In genomic region chr7:55156919-55157318, GRCh38 we compare ENCODE assay signal across 23 cellular contexts.
DNase-seq lines count a peak whose midpoint lies in the region; TF ChIP-seq lines count a peak whose summit lies in the region.
"Had no signal": no experiment of that assay in that cellular context is flagged by ENCODE, and none has a peak within 500 bp of the region (broad histone marks: within the 10 kb centered on the region; RNA-seq: fewer than 3 reads in every experiment).

No MANE protein-coding gene starts in this region.

- H3K27ac Mint-ChIP-seq in chondrocyte (ENCODE audit: unreplicated experiment), result peak overlapping the region; percentile 85
- H3K27ac Mint-ChIP-seq: activated naive CD8-positive, alpha-beta T cell treated with anti-CD3 and anti-CD28 coated beads, Interleukin-2, amount 10 ng/mL, durations not matched to agents 7 days and 5 days; activated T-helper 1 cell treated with anti-CD3 and anti-CD28 coated beads, Interleukin-12 subunit alpha, Interleukin-12 subunit beta, Interleukin-2, Interleukin-4 antibody, amounts not matched to agents 30 ng/mL and 10 ng/mL and 1 ng/mL, durations not matched to agents 14 hours and 24 hours and 36 hours; CD4-positive, alpha-beta T cell; IgD-negative memory B cell; immature natural killer cell; memory B cell; naive thymus-derived CD8-positive, alpha-beta T cell; T-helper 2 cell treated with Interferon-gamma antibody and Interleukin-4, amounts not matched to agents 5 μg/mL and 100 μg/mL, for 36 hours had no signal

- H3K36me3 Mint-ChIP-seq in chondrocyte (ENCODE audit: low read depth), result peaks cover 13% of the 10 kb centered on the region
- H3K36me3 Mint-ChIP-seq: activated naive CD8-positive, alpha-beta T cell treated with anti-CD3 and anti-CD28 coated beads, Interleukin-2, amount 10 ng/mL, durations not matched to agents 7 days and 5 days; IgD-negative memory B cell; immature natural killer cell; memory B cell; naive thymus-derived CD8-positive, alpha-beta T cell had no signal

- peaks cover 7% of the 10 kb centered on the region for H4K20me1 ChIP-seq in smooth muscle cell (ENCODE audit: low read depth)

- H3F3A ChIP-seq in smooth muscle cell (ENCODE audit: low read depth), result peaks cover 29% of the 10 kb centered on the region

- peaks cover 34% of the 10 kb centered on the region for H3K4me1 ChIP-seq in HUES6 (ENCODE audit: control insufficient read depth, insufficient read depth, low read length)
- H3K4me1 ChIP-seq in smooth muscle cell (ENCODE audit: low read depth), result peaks cover 8% of the 10 kb centered on the region
- H3K4me1 ChIP-seq: transverse colon had no signal

- TF ChIP-seq CTCF in chondrocyte (IDR thresholded peaks at IDR 0.05) (peak; percentile 19), smooth muscle cell (IDR thresholded peaks at IDR 0.05; ENCODE audit: borderline replicate concordance, insufficient read depth, poor library complexity, severe bottlenecking) (no peak), foreskin fibroblast (IDR thresholded peaks at IDR 0.05; ENCODE audit: low read depth, low read length) (no peak)

- H3K4me3 ChIP-seq in HUES6 (ENCODE audit: low read depth, low read length) (peak overlapping the region; percentile 31; the same call in 1 of the 2 replicates), smooth muscle cell (no peak overlapping the region), foreskin fibroblast (ENCODE audit: low read depth in 1 of 2, low read length in 2 of 2) (no peak overlapping the region)
- H3K4me3 ChIP-seq: transverse colon had no signal

- H3K4me2 ChIP-seq in smooth muscle cell, result peak overlapping the region; percentile 78

- H3K9me3 Mint-ChIP-seq in chondrocyte (ENCODE audit: low read depth), result no peaks in the 10 kb centered on the region
- H3K9me3 Mint-ChIP-seq: activated naive CD8-positive, alpha-beta T cell treated with anti-CD3 and anti-CD28 coated beads, Interleukin-2, amount 10 ng/mL, durations not matched to agents 7 days and 5 days; activated T-helper 1 cell treated with anti-CD3 and anti-CD28 coated beads, Interleukin-12 subunit alpha, Interleukin-12 subunit beta, Interleukin-2, Interleukin-4 antibody, amounts not matched to agents 30 ng/mL and 10 ng/mL and 1 ng/mL, durations not matched to agents 14 hours and 24 hours and 36 hours; CD4-positive, alpha-beta T cell; IgD-negative memory B cell; immature natural killer cell; memory B cell; naive thymus-derived CD8-positive, alpha-beta T cell; T-helper 2 cell treated with Interferon-gamma antibody and Interleukin-4, amounts not matched to agents 5 μg/mL and 100 μg/mL, for 36 hours had no signal

- H3K4me3 Mint-ChIP-seq in chondrocyte (ENCODE audit: unreplicated experiment), result peak overlapping the region; percentile 41
- H3K4me3 Mint-ChIP-seq: activated naive CD8-positive, alpha-beta T cell treated with anti-CD3 and anti-CD28 coated beads, Interleukin-2, amount 10 ng/mL, durations not matched to agents 7 days and 5 days; activated T-helper 1 cell treated with anti-CD3 and anti-CD28 coated beads, Interleukin-12 subunit alpha, Interleukin-12 subunit beta, Interleukin-2, Interleukin-4 antibody, amounts not matched to agents 30 ng/mL and 10 ng/mL and 1 ng/mL, durations not matched to agents 14 hours and 24 hours and 36 hours; CD4-positive, alpha-beta T cell; IgD-negative memory B cell; memory B cell; naive thymus-derived CD8-positive, alpha-beta T cell; T-helper 2 cell treated with Interferon-gamma antibody and Interleukin-4, amounts not matched to agents 5 μg/mL and 100 μg/mL, for 36 hours had no signal

- H3K9ac ChIP-seq in HUES6 (ENCODE audit: low read length) (peak overlapping the region; percentile 26), smooth muscle cell (ENCODE audit: low read depth) (peak overlapping the region; percentile 45)

- H3K9me3 ChIP-seq in HUES6 (ENCODE audit: control insufficient read depth, insufficient read depth, low read depth, low read length) (no peaks in the 10 kb centered on the region), smooth muscle cell (replicated peaks; ENCODE audit: low read depth) (no peaks in the 10 kb centered on the region)
- H3K9me3 ChIP-seq: transverse colon had no signal

- no peaks in the 10 kb centered on the region for H3K36me3 ChIP-seq in HUES6 (ENCODE audit: control insufficient read depth, insufficient read depth, low read length)
- H3K36me3 ChIP-seq in smooth muscle cell (ENCODE audit: low read depth), result no peaks in the 10 kb centered on the region

- H3K27ac ChIP-seq in HUES6 (ENCODE audit: low read depth, low read length) (no peak overlapping the region), smooth muscle cell (ENCODE audit: low read depth) (peak overlapping the region; percentile 89)
- H3K27ac ChIP-seq: transverse colon had no signal

- peaks cover 44% of the 10 kb centered on the region for H3K4me1 Mint-ChIP-seq in chondrocyte (ENCODE audit: low read depth)
- H3K4me1 Mint-ChIP-seq: activated naive CD8-positive, alpha-beta T cell treated with anti-CD3 and anti-CD28 coated beads, Interleukin-2, amount 10 ng/mL, durations not matched to agents 7 days and 5 days; memory B cell had no signal

- H3K27me3 Mint-ChIP-seq in chondrocyte (ENCODE audit: low read depth), result no peaks in the 10 kb centered on the region
- H3K27me3 Mint-ChIP-seq: activated naive CD8-positive, alpha-beta T cell treated with anti-CD3 and anti-CD28 coated beads, Interleukin-2, amount 10 ng/mL, durations not matched to agents 7 days and 5 days had no signal

- 29% methylated on average over 11 of the region's 11 CpGs for WGBS in smooth muscle cell (ENCODE audit: low lambda C conversion rate)

- no peaks in the 10 kb centered on the region for H3K79me2 ChIP-seq in smooth muscle cell (ENCODE audit: low read depth)

- no peak overlapping the region for H2AFZ ChIP-seq in smooth muscle cell (ENCODE audit: low read depth)

- DNase-seq in chondrocyte (ENCODE audit: low spot score) (no peak), islet precursor cell (peak; percentile 81), smooth muscle cell (lab: John Stamatoyannopoulos, UW; ENCODE audit: unreplicated experiment) (no peak), NCI-H446 (lab: John Stamatoyannopoulos, UW) (no peak), NCI-H2171 (lab: John Stamatoyannopoulos, UW) (no peak), cerebellum (ENCODE audit: low spot score) (no peak), foreskin fibroblast (no peak)
- DNase-seq: activated naive CD8-positive, alpha-beta T cell treated with anti-CD3 and anti-CD28 coated beads, Interleukin-2, amount 10 ng/mL, durations not matched to agents 7 days and 5 days; CD4-positive, alpha-beta T cell; DMS79 treated with DMSO at 0.1 percent for 48 hours; immature natural killer cell; MM.1S; naive thymus-derived CD8-positive, alpha-beta T cell; NCI-H1930; NCI-H510A treated with DMSO at 0.1 percent for 48 hours; SHP77 treated with DMSO at 0.1 percent for 48 hours; stimulated activated naive CD4-positive, alpha-beta T cell; transverse colon had no signal

- no peaks in the 10 kb centered on the region for H3K27me3 ChIP-seq in HUES6 (ENCODE audit: control insufficient read depth, insufficient read depth, low read length)
- no peaks in the 10 kb centered on the region for H3K27me3 ChIP-seq in smooth muscle cell (ENCODE audit: low read depth)
- H3K27me3 ChIP-seq: transverse colon had no signal
